8 cellular contexts compared by ENCODE assay signal in the genomic region with DNA sequence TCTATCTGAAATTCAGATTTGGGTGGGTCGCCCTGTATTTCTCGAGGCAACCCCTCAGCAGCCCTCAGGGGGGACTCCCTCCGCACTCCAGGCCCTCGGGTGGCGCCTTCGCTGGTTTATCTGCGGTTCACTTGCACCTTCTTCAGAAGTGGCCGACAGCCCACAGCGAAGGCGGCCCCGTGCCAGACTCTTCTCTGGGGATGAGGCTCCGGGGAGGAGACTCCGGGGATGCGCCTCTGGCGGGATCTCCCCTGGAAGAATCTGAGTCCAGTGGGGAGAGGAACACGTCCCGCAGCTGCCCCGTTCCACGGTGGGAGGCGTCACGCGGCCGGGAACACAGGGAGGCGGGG.
A peak's percentile ranks its signal among the peaks of the same experiment; 100 is the strongest.
DNase-seq lines count a peak whose midpoint lies in the region; ATAC-seq and TF ChIP-seq lines count a peak whose summit lies in the region.

No MANE protein-coding gene starts in this region.

- peak overlapping the region; percentile 18 for H3K27ac ChIP-seq in KOPT-K1 (ENCODE audit: low read depth, low read length, poor library complexity, severe bottlenecking)
- peak overlapping the region in 6 of 10 donors; percentile 50 to 81 (median 58) for H3K27ac ChIP-seq in heart right ventricle
- peak overlapping the region; percentile 58 to 74 (median 64) for H3K27ac ChIP-seq in sigmoid colon

- WGBS in heart right ventricle, 2 donors = 2 to 3% methylated on average over 24 of the region's 24 CpGs
- 2% methylated on average over 24 of the region's 24 CpGs for WGBS in sigmoid colon, 2 donors

- ATAC-seq in GM21619 (IDR thresholded peaks at IDR 0.05; ENCODE audit: unreplicated experiment) = peak; percentile 21
- ATAC-seq in activated T-helper 17 cell treated with anti-CD3 and anti-CD28 coated beads, Interleukin-2, amount 50 U/mL, for 72 hours (replicated peaks) = peak; percentile 34
- ATAC-seq in heart right ventricle = peak in 6 of 8 donors; percentile 29 to 57 (median 52)

- H3K36me3 ChIP-seq in KOPT-K1 (ENCODE audit: insufficient read depth, low read length) (no peaks in the 10 kb centered on the region), heart right ventricle (no peaks in the 10 kb centered on the region), sigmoid colon (no peaks in the 10 kb centered on the region)

- no peak overlapping the region for H3K27ac Mint-ChIP-seq in activated T-helper 17 cell treated with anti-CD3 and anti-CD28 coated beads, Interleukin-2, amount 50 U/mL, for 72 hours

- DNase-seq in Daoy (ENCODE audit: low read depth) = peak; percentile 9
- peak; percentile 20 to 53 for DNase-seq in heart right ventricle
- DNase-seq in sigmoid colon = peak; percentile 72
- no peak for DNase-seq in NCI-H187 (lab: John Stamatoyannopoulos, UW)
- no peak for DNase-seq in NCI-H2107 treated with DMSO at 0.1 percent for 48 hours (lab: John Stamatoyannopoulos, UW; ENCODE audit: unreplicated experiment)

- no peak for TF ChIP-seq POLR2A in sigmoid colon (IDR thresholded peaks at IDR 0.05)

- no peak for TF ChIP-seq EP300 in sigmoid colon (IDR thresholded peaks at IDR 0.05)

- no peaks in the 10 kb centered on the region for H3K9me3 Mint-ChIP-seq in activated T-helper 17 cell treated with anti-CD3 and anti-CD28 coated beads, Interleukin-2, amount 50 U/mL, for 72 hours

- no peaks in the 10 kb centered on the region for H3K27me3 Mint-ChIP-seq in activated T-helper 17 cell treated with anti-CD3 and anti-CD28 coated beads, Interleukin-2, amount 50 U/mL, for 72 hours

- intact Hi-C loops in heart right ventricle (cut with DNase I) = loop anchor here (2.0 to 10.0 kb wide), 10 partner anchors 63 to 1137 kb away; a partner anchor contains a TSS
- intact Hi-C loops in sigmoid colon (cut with DNase I) = loop anchor here (2.0 to 5.0 kb wide), 2 partner anchors 65 to 1130 kb away; a partner anchor contains a TSS

- H3K4me3 ChIP-seq in heart right ventricle = peak overlapping the region; percentile 41 to 77 (median 66)
- H3K4me3 ChIP-seq in sigmoid colon = peak overlapping the region; percentile 45 to 67 (median 55)

- no peaks in the 10 kb centered on the region for H3K4me1 Mint-ChIP-seq in activated T-helper 17 cell treated with anti-CD3 and anti-CD28 coated beads, Interleukin-2, amount 50 U/mL, for 72 hours

- H3K4me1 ChIP-seq in heart right ventricle (peaks cover 0 to 13% (median 4%) of the 10 kb centered on the region in 9 donors), sigmoid colon (peaks cover 0 to 12% (median 2%) of the 10 kb centered on the region in 4 donors)

- peak overlapping the region; percentile 66 for H3K4me3 Mint-ChIP-seq in activated T-helper 17 cell treated with anti-CD3 and anti-CD28 coated beads, Interleukin-2, amount 50 U/mL, for 72 hours

- no peaks in the 10 kb centered on the region for H3K36me3 Mint-ChIP-seq in activated T-helper 17 cell treated with anti-CD3 and anti-CD28 coated beads, Interleukin-2, amount 50 U/mL, for 72 hours (ENCODE audit: low read depth)

- H3K27me3 ChIP-seq in heart right ventricle = peaks cover 0 to 7% (median 0%) of the 10 kb centered on the region in 7 donors
- H3K27me3 ChIP-seq in sigmoid colon = no peaks in the 10 kb centered on the region

- no peak for TF ChIP-seq CTCF in heart right ventricle (IDR thresholded peaks at IDR 0.05)
- no peak for TF ChIP-seq CTCF in sigmoid colon (IDR thresholded peaks at IDR 0.05)

- H3K9me3 ChIP-seq in KOPT-K1 (ENCODE audit: insufficient read depth, low read length, poor library complexity, severe bottlenecking) (no peaks in the 10 kb centered on the region), heart right ventricle (no peaks in the 10 kb centered on the region), sigmoid colon (no peaks in the 10 kb centered on the region)

Comparison
In these comparisons a context has a peak if more than half of its experiments do, and no peak if none do; other contexts are left out.
1. DNase-seq: peak in Daoy (single experiment), heart right ventricle (2 of 2) and sigmoid colon (single experiment); none in NCI-H187 (0 of 2) and NCI-H2107 treated with DMSO at 0.1 percent for 48 hours (single experiment).
2. Peak in every context shown above with its lines, with median percentiles within 50 percentile points of each other: ATAC-seq and H3K27ac ChIP-seq.